Comparison of ENCODE assay signal across 9 cellular contexts in genomic region chr14:94770251-94770749, GRCh38. TPM values are rescaled to one million over a fixed set of nuclear protein-coding genes. Genes with fewer than 3 reads are reported as not detected.
A peak's percentile ranks its signal among the peaks of the same experiment; 100 is the strongest.
DNase-seq lines count a peak whose midpoint lies in the region; ATAC-seq and TF ChIP-seq lines count a peak whose summit lies in the region.
"Had no signal": no experiment of that assay in that cellular context is flagged by ENCODE, and none has a peak within 500 bp of the region (broad histone marks: within the 10 kb centered on the region; RNA-seq: fewer than 3 reads in every experiment).

No MANE protein-coding gene starts in this region.

- peak overlapping the region; percentile 88 for H3K27ac Mint-ChIP-seq in activated T-cell treated with anti-CD3 and anti-CD28 coated beads, Interleukin-2, amount 50 U/mL, for 72 hours

- peaks cover 21% of the 10 kb centered on the region for H3K4me1 Mint-ChIP-seq in activated T-cell treated with anti-CD3 and anti-CD28 coated beads, Interleukin-2, amount 50 U/mL, for 72 hours (ENCODE audit: low read depth)

- H3K36me3 Mint-ChIP-seq in activated T-cell treated with anti-CD3 and anti-CD28 coated beads, Interleukin-2, amount 50 U/mL, for 72 hours (ENCODE audit: insufficient read depth in 2 of 2) = peaks cover 0 to 4% of the 10 kb centered on the region in 2 donors

- peaks cover 89% of the 10 kb centered on the region for H3K27me3 Mint-ChIP-seq in activated T-cell treated with anti-CD3 and anti-CD28 coated beads, Interleukin-2, amount 50 U/mL, for 72 hours (ENCODE audit: low read depth)

- no peak for ATAC-seq in activated T-cell treated with anti-CD3 and anti-CD28 coated beads, Interleukin-2, amount 50 U/mL, for 72 hours (replicated peaks in 1 of 2)
- ATAC-seq in lower lobe of right lung (no peak), GM19452 (IDR thresholded peaks at IDR 0.05; ENCODE audit: unreplicated experiment) (no peak), HG03108 (IDR thresholded peaks at IDR 0.05; ENCODE audit: unreplicated experiment) (no peak)

- TF ChIP-seq POLR2A in thyroid gland (IDR thresholded peaks at IDR 0.05) = no peak

- H3K4me3 ChIP-seq in brain microvascular endothelial cell (ENCODE audit: low read depth, low read length) (peak overlapping the region; percentile 43), lower lobe of right lung (peak overlapping the region; percentile 58), thyroid gland (replicated peaks in 1 of 3) (peak overlapping the region in 2 of 3 donors; percentile 28 to 42)

- H3K27me3 ChIP-seq in brain microvascular endothelial cell (replicated peaks) (peaks cover 95% of the 10 kb centered on the region), lower lobe of right lung (ENCODE audit: low read depth) (peaks cover 100% of the 10 kb centered on the region), thyroid gland (peaks cover 41% of the 10 kb centered on the region)

- no peaks in the 10 kb centered on the region for H3K9me3 ChIP-seq in lower lobe of right lung
- no peaks in the 10 kb centered on the region for H3K9me3 ChIP-seq in thyroid gland

- TF ChIP-seq CTCF in brain microvascular endothelial cell (IDR thresholded peaks at IDR 0.05; ENCODE audit: low read depth, low read length, missing control alignments) (no peak), lower lobe of right lung (IDR thresholded peaks at IDR 0.05) (no peak), thyroid gland (IDR thresholded peaks at IDR 0.05) (no peak)

- peak in 1 of 2 donors; percentile 2 for DNase-seq in activated T-cell treated with anti-CD3 and anti-CD28 coated beads, Interleukin-2, amount 50 U/mL, for 72 hours
- DNase-seq in activated T-cell treated with anti-CD3 and anti-CD28 coated beads for 4 hours (no peak), brain microvascular endothelial cell (no peak), lower lobe of right lung (no peak), thyroid gland (no peak), kidney glomerular epithelial cell (lab: John Stamatoyannopoulos, UW) (no peak)

- 12 to 15% methylated on average over 18 of the region's 18 CpGs for WGBS in thyroid gland, 2 donors

- H3K36me3 ChIP-seq in brain microvascular endothelial cell (replicated peaks) (no peaks in the 10 kb centered on the region), lower lobe of right lung (no peaks in the 10 kb centered on the region), thyroid gland (no peaks in the 10 kb centered on the region)

- H3K4me1 ChIP-seq in lower lobe of right lung = peaks cover 20% of the 10 kb centered on the region
- peaks cover 8 to 24% of the 10 kb centered on the region in 2 donors for H3K4me1 ChIP-seq in thyroid gland

- in situ Hi-C loops in brain microvascular endothelial cell (cut with HindIII; ENCODE audit: low pct_ligation_motif_present, low sequenced_read_pairs) = no loop called here

- H3K4me3 Mint-ChIP-seq in activated T-cell treated with anti-CD3 and anti-CD28 coated beads, Interleukin-2, amount 50 U/mL, for 72 hours = peak overlapping the region; percentile 54 to 81

- no peaks in the 10 kb centered on the region for H3K9me3 Mint-ChIP-seq in activated T-cell treated with anti-CD3 and anti-CD28 coated beads, Interleukin-2, amount 50 U/mL, for 72 hours

- no peak overlapping the region for H3K27ac ChIP-seq in brain microvascular endothelial cell
- H3K27ac ChIP-seq in lower lobe of right lung = no peak overlapping the region
- peak overlapping the region in 2 of 3 donors; percentile 4 to 49 for H3K27ac ChIP-seq in thyroid gland

- intact Hi-C loops in lower lobe of right lung (cut with DNase I) = no loop called here
- intact Hi-C loops in thyroid gland (cut with DNase I) = no loop called here

RNA-seq across cellular contexts. Expression of gene GSC, which starts 0.4 kb away (rescaled TPM):
- under 1 TPM in 1 of 2 donors, not detected in 1; 0.19 TPM for total RNA-seq in activated T-cell treated with anti-CD3 and anti-CD28 coated beads, Interleukin-2, amount 50 U/mL, for 72 hours
- total RNA-seq in lower lobe of right lung (0.50 TPM), thyroid gland (10 to 100 TPM in 1 of 4 donors, 1 to 10 TPM in 3; 3.6 to 11.0 (median 4.7) TPM)
- total RNA-seq: T-helper 1 cell treated with Interleukin-12 subunit alpha and Interleukin-12 subunit beta and Interleukin-4 antibody, amounts not matched to agents 30 ng/mL and 1 ng/mL, for 36 hours had no signal

Comparison
In these comparisons a context has a peak if more than half of its experiments do, and no peak if none do; other contexts are left out.
1. H3K27ac ChIP-seq: peak in thyroid gland (2 of 3); none in brain microvascular endothelial cell (single experiment) and lower lobe of right lung (single experiment).
2. Peak in every context shown above with its lines, with median percentiles within 50 percentile points of each other: H3K4me3 ChIP-seq.